In the genomic region with DNA sequence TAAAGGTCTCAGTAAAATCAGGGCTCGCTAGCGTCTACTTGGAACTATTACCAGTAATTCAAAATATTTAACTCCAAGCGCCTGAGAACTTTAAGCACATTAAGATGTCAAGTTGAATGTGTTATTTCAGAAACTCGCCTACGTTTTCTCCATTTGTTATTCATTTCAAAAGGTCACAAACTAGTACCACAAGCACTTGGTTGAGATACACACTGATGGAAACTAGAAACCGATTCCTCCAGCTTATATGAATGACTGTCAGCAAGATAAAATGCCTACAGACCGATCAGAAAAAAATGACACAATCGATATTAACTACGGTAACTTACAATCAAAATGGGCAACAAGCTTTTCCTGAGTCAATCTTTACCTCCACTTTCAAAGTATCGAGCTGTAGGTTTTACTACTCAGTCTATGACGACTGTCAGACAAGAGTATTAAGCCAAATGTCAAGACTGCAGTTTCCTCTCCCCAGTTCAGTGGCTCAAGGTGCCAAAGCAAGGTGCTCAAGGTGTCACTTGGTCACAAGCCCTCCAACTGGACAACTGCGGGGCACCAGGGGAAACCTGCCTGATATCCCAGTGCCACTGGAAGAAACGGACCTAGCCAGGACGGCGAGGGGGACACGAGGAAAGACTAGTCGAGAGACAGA, we compare ENCODE assay signal across 8 cellular contexts. TPM values are rescaled to one million over a fixed set of nuclear protein-coding genes. Genes with fewer than 3 reads are reported as not detected.
DNase-seq lines count a peak whose midpoint lies in the region; ATAC-seq and TF ChIP-seq lines count a peak whose summit lies in the region.

No MANE protein-coding gene starts in this region.

- H3K27me3 ChIP-seq in ectodermal cell (ENCODE audit: control insufficient read depth, insufficient read depth, low read length, poor library complexity, severe bottlenecking) = peaks cover 36% of the 10 kb centered on the region
- H3K27me3 ChIP-seq in neuronal stem cell (ENCODE audit: control insufficient read depth in 3 of 3, insufficient read depth in 3 of 3, low read depth in 1 of 3, low read length in 3 of 3) = peaks cover 24 to 33% (median 33%) of the 10 kb centered on the region in 3 experiments

- H3K23ac ChIP-seq in neuronal stem cell (ENCODE audit: low read depth, low read length, poor library complexity) = no peak overlapping the region

- H2BK5ac ChIP-seq in neuronal stem cell (ENCODE audit: low read length) = no peak overlapping the region

- H2AFZ ChIP-seq in neuronal stem cell (ENCODE audit: low read length) = peak overlapping the region; percentile 89

- H3K9ac ChIP-seq in neuronal stem cell (ENCODE audit: low read depth, low read length, poor library complexity) = peak overlapping the region; percentile 87

- H3K4me2 ChIP-seq in neuronal stem cell (ENCODE audit: insufficient read depth, low read length, poor library complexity, severe bottlenecking) = peak overlapping the region; percentile 98

- H3K4me3 ChIP-seq in GM12875 (ENCODE audit: low read depth, low read length) (peak overlapping the region; percentile 71), ectodermal cell (ENCODE audit: insufficient read depth, low read depth, low read length) (peak overlapping the region; percentile 87), neuronal stem cell (ENCODE audit: low read length in 2 of 2) (peak overlapping the region; percentile 83 to 89)

- H2BK120ac ChIP-seq in neuronal stem cell (ENCODE audit: low read depth, low read length) = no peak overlapping the region

- H3K18ac ChIP-seq in neuronal stem cell (ENCODE audit: low read length) = no peak overlapping the region

- H3K36me3 ChIP-seq in ectodermal cell (ENCODE audit: control insufficient read depth, insufficient read depth, low read length) (peaks cover 10% of the 10 kb centered on the region), neuronal stem cell (replicated peaks in 1 of 2; ENCODE audit: control insufficient read depth in 2 of 2, insufficient read depth in 2 of 2, low read length in 2 of 2) (peaks cover 4 to 26% of the 10 kb centered on the region in 2 donors)

- H4K8ac ChIP-seq in neuronal stem cell (ENCODE audit: low read depth, low read length) = no peak overlapping the region

- 34 to 35% methylated on average over 17 of the region's 17 CpGs for WGBS in ectodermal cell, 2 experiments
- WGBS in neuronal stem cell (ENCODE audit: extremely low coverage in 2 of 2, insufficient read length in 2 of 2, insufficient replicate concordance in 1 of 2), 2 donors = no CpG with 5 or more reads among the region's 17 CpGs

- ATAC-seq in HG02759 (IDR thresholded peaks at IDR 0.05; ENCODE audit: unreplicated experiment) = no peak

- H3K9me3 ChIP-seq in ectodermal cell (ENCODE audit: control insufficient read depth, low read length) (no peaks in the 10 kb centered on the region), neuronal stem cell (replicated peaks in 1 of 2; ENCODE audit: control insufficient read depth in 2 of 2, insufficient read depth in 1 of 2, low read depth in 1 of 2, low read length in 2 of 2) (peaks cover 0 to 3% of the 10 kb centered on the region in 2 donors)

- no peak overlapping the region for H2AK5ac ChIP-seq in neuronal stem cell (ENCODE audit: low read depth, low read length)

- DNase-seq in OCI-M1 (lab: John Stamatoyannopoulos, UW) = peak; percentile 45
- no peak for DNase-seq in neuronal stem cell (ENCODE audit: low spot score)
- DNase-seq in NCI-H446 (lab: John Stamatoyannopoulos, UW) = no peak
- no peak for DNase-seq in activated gamma-delta T cell treated with Interleukin-2 at 50 U/mL for 16 hours
- DNase-seq in GM19238 (ENCODE audit: insufficient read length, low spot score) = no peak

- H3K4me1 ChIP-seq in ectodermal cell (ENCODE audit: control insufficient read depth, insufficient read depth, low read length) (peaks cover 15% of the 10 kb centered on the region), neuronal stem cell (ENCODE audit: control insufficient read depth in 2 of 2, insufficient read depth in 1 of 2, low read depth in 1 of 2, low read length in 2 of 2) (peaks cover 6% of the 10 kb centered on the region in 2 donors)

- no peak overlapping the region for H3K4ac ChIP-seq in neuronal stem cell (ENCODE audit: low read length)

- H3K79me1 ChIP-seq in neuronal stem cell (ENCODE audit: low read depth, low read length) = peaks cover 10% of the 10 kb centered on the region

- no peak for TF ChIP-seq CTCF in GM12875 (IDR thresholded peaks at IDR 0.05; ENCODE audit: borderline replicate concordance, insufficient read depth, low read depth, low read length)

- no peak overlapping the region for H3K14ac ChIP-seq in neuronal stem cell (ENCODE audit: low read length)

- no peak overlapping the region for H4K91ac ChIP-seq in neuronal stem cell (ENCODE audit: low read depth, low read length, poor library complexity)

- no peak overlapping the region for H2BK15ac ChIP-seq in neuronal stem cell (ENCODE audit: low read length)

- no peak overlapping the region for H2BK12ac ChIP-seq in neuronal stem cell (ENCODE audit: low read length)

- H3K27ac ChIP-seq in ectodermal cell (ENCODE audit: insufficient read depth, low read depth, low read length, poor library complexity, severe bottlenecking) = no peak overlapping the region
- no peak overlapping the region for H3K27ac ChIP-seq in neuronal stem cell (replicated peaks; ENCODE audit: low read length)

RNA-seq across cellular contexts. Expression of a gene that starts 0.7 kb away (rescaled TPM):
- polyA plus RNA-seq in ectodermal cell (2013, experiment 1 of 4) = 74.5 TPM
- polyA plus RNA-seq in ectodermal cell (2013, experiment 2 of 4) = 73.2 TPM
- polyA plus RNA-seq in ectodermal cell (2013, experiment 3 of 4) = 54.9 TPM
- 60.8 TPM for polyA plus RNA-seq in ectodermal cell (2013, experiment 4 of 4)
- 51.0 TPM for polyA plus RNA-seq in neuronal stem cell (2013, experiment 1 of 2)
- 51.5 TPM for polyA plus RNA-seq in neuronal stem cell (2013, experiment 2 of 2)

RNA-seq across cellular contexts. Expression of a gene that starts 3.0 kb away (rescaled TPM):
- polyA plus RNA-seq in ectodermal cell (2013, experiment 1 of 4) = not detected
- polyA plus RNA-seq in ectodermal cell (2013, experiment 2 of 4) = not detected
- polyA plus RNA-seq in ectodermal cell (2013, experiment 3 of 4) = not detected
- polyA plus RNA-seq in ectodermal cell (2013, experiment 4 of 4) = not detected
- not detected for polyA plus RNA-seq in neuronal stem cell (2013, experiment 1 of 2)
- 0.03 TPM for polyA plus RNA-seq in neuronal stem cell (2013, experiment 2 of 2)

RNA-seq across cellular contexts. Expression of a gene that starts 7.4 kb away (rescaled TPM):
- polyA plus RNA-seq in ectodermal cell (2013, experiment 1 of 4) = not detected
- polyA plus RNA-seq in ectodermal cell (2013, experiment 2 of 4) = not detected
- not detected for polyA plus RNA-seq in ectodermal cell (2013, experiment 3 of 4)
- not detected for polyA plus RNA-seq in ectodermal cell (2013, experiment 4 of 4)
- not detected for polyA plus RNA-seq in neuronal stem cell (2013, experiment 1 of 2)
- not detected for polyA plus RNA-seq in neuronal stem cell (2013, experiment 2 of 2)

RNA-seq across cellular contexts. Expression of a gene that starts 32.0 kb away (rescaled TPM):
- 104 TPM for polyA plus RNA-seq in ectodermal cell (2013, experiment 1 of 4)
- polyA plus RNA-seq in ectodermal cell (2013, experiment 2 of 4) = 127 TPM
- polyA plus RNA-seq in ectodermal cell (2013, experiment 3 of 4) = 68.1 TPM
- polyA plus RNA-seq in ectodermal cell (2013, experiment 4 of 4) = 82.3 TPM
- 50.4 TPM for polyA plus RNA-seq in neuronal stem cell (2013, experiment 1 of 2)
- polyA plus RNA-seq in neuronal stem cell (2013, experiment 2 of 2) = 47.0 TPM

RNA-seq across cellular contexts. Expression of a gene that starts 44.5 kb away (rescaled TPM):
- polyA plus RNA-seq in ectodermal cell (2013, experiment 1 of 4) = not detected
- not detected for polyA plus RNA-seq in ectodermal cell (2013, experiment 2 of 4)
- polyA plus RNA-seq in ectodermal cell (2013, experiment 3 of 4) = not detected
- polyA plus RNA-seq in ectodermal cell (2013, experiment 4 of 4) = not detected
- not detected for polyA plus RNA-seq in neuronal stem cell (2013, experiment 1 of 2)
- polyA plus RNA-seq in neuronal stem cell (2013, experiment 2 of 2) = not detected
